ENCODE assay signal across 10 cellular contexts in genomic region chr16:30903002-30903401, GRCh38. TPM values are rescaled to one million over a fixed set of nuclear protein-coding genes. Genes with fewer than 3 reads are reported as not detected.
DNase-seq lines count a peak whose midpoint lies in the region; ATAC-seq, FAIRE-seq and TF ChIP-seq lines count a peak whose summit lies in the region.
"Had no signal": no experiment of that assay in that cellular context is flagged by ENCODE, and none has a peak within 500 bp of the region (broad histone marks: within the 10 kb centered on the region; RNA-seq: fewer than 3 reads in every experiment).

No MANE protein-coding gene starts in this region.

- no peak for FAIRE-seq in endothelial cell of umbilical vein (lab: Jason Lieb, UNC)
- FAIRE-seq: islet of Langerhans had no signal

- ATAC-seq in GM23338 (no peak), HG02763 (IDR thresholded peaks at IDR 0.05; ENCODE audit: unreplicated experiment) (no peak), HG03378 (IDR thresholded peaks at IDR 0.05; ENCODE audit: unreplicated experiment) (no peak)

- H3K9ac ChIP-seq in SU-DHL-6 (ENCODE audit: low read length) (no peak overlapping the region), endothelial cell of umbilical vein (replicated peaks; ENCODE audit: extremely low read depth, insufficient read depth, low read length) (no peak overlapping the region), skeletal muscle satellite cell (ENCODE audit: low read depth, low read length) (no peak overlapping the region)

- no peak overlapping the region for H3K27ac Mint-ChIP-seq in GM23338

- CTCF ChIA-PET in endothelial cell of umbilical vein (lab: Charles Lee): interaction anchor here (1.4 to 3.5 kb wide), 8 partner anchors 12 to 98 kb away, joined by 4 to 128 read pairs (median 8); no protein-coding TSS in a partner anchor

- no peaks in the 10 kb centered on the region for H3K36me3 Mint-ChIP-seq in GM23338 (ENCODE audit: low read depth)

- H3K4me1 Mint-ChIP-seq in GM23338: peaks cover 9% of the 10 kb centered on the region

- no peak for TF ChIP-seq POLR2A in endothelial cell of umbilical vein (IDR thresholded peaks at IDR 0.05; ENCODE audit: low read depth, low read length)

- no peaks in the 10 kb centered on the region; the same call in 2 of the 3 replicates for H3K9me3 Mint-ChIP-seq in GM23338

- peak overlapping the region; percentile 82 for H3K4me3 Mint-ChIP-seq in GM23338

- H3F3A ChIP-seq in GM23338 (replicated peaks; ENCODE audit: low read depth) (peaks cover 9% of the 10 kb centered on the region; the same call in 1 of the 2 replicates), SU-DHL-6 (ENCODE audit: insufficient read depth) (peaks cover 7% of the 10 kb centered on the region; the same call in 1 of the 2 replicates)

- H4K20me1 ChIP-seq in GM23338 (replicated peaks; ENCODE audit: insufficient read depth): no peaks in the 10 kb centered on the region
- H4K20me1 ChIP-seq in SU-DHL-6 (ENCODE audit: low read depth, low read length): no peaks in the 10 kb centered on the region
- no peaks in the 10 kb centered on the region for H4K20me1 ChIP-seq in endothelial cell of umbilical vein (replicated peaks; ENCODE audit: control insufficient read depth, extremely low read depth, insufficient read depth, low read length)

- H3K9me3 ChIP-seq in SU-DHL-6 (ENCODE audit: insufficient read depth, low read length) (no peaks in the 10 kb centered on the region), endothelial cell of umbilical vein (replicated peaks; ENCODE audit: control insufficient read depth, insufficient read depth, low read length) (no peaks in the 10 kb centered on the region), skeletal muscle satellite cell (replicated peaks; ENCODE audit: low read length) (no peaks in the 10 kb centered on the region)

- no TSS peak for BruUV-seq in endothelial cell of umbilical vein (replicated peaks; lab: Mats Ljungman, UMichigan)

- no peaks in the 10 kb centered on the region for H3K9me1 ChIP-seq in endothelial cell of umbilical vein (replicated peaks; ENCODE audit: control insufficient read depth, extremely low read depth, insufficient read depth, low read length)

- H2AFZ ChIP-seq in GM23338 (peak overlapping the region; percentile 99; the same call in 1 of the 2 replicates), SU-DHL-6 (ENCODE audit: low read depth, low read length, severe bottlenecking) (peak overlapping the region; percentile 92), endothelial cell of umbilical vein (ENCODE audit: low read depth, low read length) (no peak overlapping the region)

- peak overlapping the region; percentile 68; the same call in 1 of the 2 replicates for H3K4me3 ChIP-seq in GM23338
- no peak overlapping the region for H3K4me3 ChIP-seq in SU-DHL-6 (ENCODE audit: insufficient read depth, low read length, poor library complexity, severe bottlenecking)
- no peak overlapping the region for H3K4me3 ChIP-seq in endothelial cell of umbilical vein (replicated peaks in 1 of 3; ENCODE audit: insufficient read depth in 1 of 3, low read depth in 1 of 3, low read length in 3 of 3)
- H3K4me3 ChIP-seq in skeletal muscle satellite cell (ENCODE audit: low read length): no peak overlapping the region

- no peak for TF ChIP-seq CTCF in GM23338 (conservative IDR thresholded peaks at IDR 0.05; ENCODE audit: low read depth in 2 of 2)
- TF ChIP-seq CTCF in SU-DHL-6 (IDR thresholded peaks at IDR 0.05; ENCODE audit: insufficient read depth, low read length, poor library complexity, severe bottlenecking): no peak
- no peak for TF ChIP-seq CTCF in endothelial cell of umbilical vein (IDR thresholded peaks at IDR 0.05; ENCODE audit: extremely low read depth in 1 of 2, insufficient read depth in 1 of 2, low read depth in 1 of 2, low read length in 2 of 2)

- H3K79me2 ChIP-seq in GM23338 (replicated peaks; ENCODE audit: insufficient read depth) (no peaks in the 10 kb centered on the region), SU-DHL-6 (ENCODE audit: insufficient read depth, low read length) (no peaks in the 10 kb centered on the region), endothelial cell of umbilical vein (ENCODE audit: control insufficient read depth, insufficient read depth, low read length) (no peaks in the 10 kb centered on the region)

- dilution Hi-C loops in endothelial cell of umbilical vein (cut with MboI; ENCODE audit: extremely low pct_ligation_motif_present, low sequenced_read_pairs): no loop called here

- POLR2A ChIA-PET in endothelial cell of umbilical vein (lab: Charles Lee): no interaction called here

- H3K4me1 ChIP-seq in GM23338 (ENCODE audit: insufficient read depth) (peaks cover 6% of the 10 kb centered on the region), endothelial cell of umbilical vein (ENCODE audit: control insufficient read depth, extremely low read depth, insufficient read depth, low read length) (peaks cover 24% of the 10 kb centered on the region), skeletal muscle satellite cell (ENCODE audit: control insufficient read depth, insufficient read depth, low read length) (peaks cover 15% of the 10 kb centered on the region)

- H3K9me2 ChIP-seq in GM23338 (ENCODE audit: insufficient read depth): peaks cover 7% of the 10 kb centered on the region; the same call in 1 of the 2 replicates
- no peaks in the 10 kb centered on the region for H3K9me2 ChIP-seq in SU-DHL-6 (replicated peaks; ENCODE audit: insufficient read depth, low read length)

- DNase-seq in GM23338 (ENCODE audit: low spot score) (no peak), endothelial cell of umbilical vein (ENCODE audit: low read depth, low spot score) (no peak), NCI-H1048 (lab: John Stamatoyannopoulos, UW) (no peak), SK-N-DZ (ENCODE audit: low spot score) (no peak)

- H3K27ac ChIP-seq in GM23338 (ENCODE audit: low read depth) (no peak overlapping the region), SU-DHL-6 (ENCODE audit: low read depth, low read length) (no peak overlapping the region), endothelial cell of umbilical vein (ENCODE audit: insufficient read depth, low read depth, low read length) (peak overlapping the region; percentile 83)

- H3K36me3 ChIP-seq in GM23338 (ENCODE audit: insufficient read depth) (no peaks in the 10 kb centered on the region), SU-DHL-6 (ENCODE audit: low read length) (no peaks in the 10 kb centered on the region), endothelial cell of umbilical vein (ENCODE audit: control insufficient read depth in 2 of 2, extremely low read depth in 1 of 2, insufficient read depth in 2 of 2, low read length in 2 of 2) (no peaks in the 10 kb centered on the region), skeletal muscle satellite cell (ENCODE audit: insufficient read depth, low read length) (no peaks in the 10 kb centered on the region)

- H3K27me3 ChIP-seq in GM23338 (ENCODE audit: insufficient read depth) (peaks cover 18% of the 10 kb centered on the region), SU-DHL-6 (ENCODE audit: low read length) (no peaks in the 10 kb centered on the region), endothelial cell of umbilical vein (ENCODE audit: control insufficient read depth in 2 of 2, insufficient read depth in 2 of 2, low read length in 2 of 2) (no peaks in the 10 kb centered on the region), skeletal muscle satellite cell (ENCODE audit: control insufficient read depth, insufficient read depth, low read length) (no peaks in the 10 kb centered on the region)

- peaks cover 10% of the 10 kb centered on the region for H3K27me3 Mint-ChIP-seq in GM23338 (ENCODE audit: insufficient read depth, low read depth, poor library complexity)

- H3K4me2 ChIP-seq in GM23338 (peak overlapping the region; percentile 80), SU-DHL-6 (ENCODE audit: low read depth, low read length, poor library complexity, severe bottlenecking) (peak overlapping the region; percentile 69), endothelial cell of umbilical vein (ENCODE audit: insufficient read depth, low read length) (no peak overlapping the region), skeletal muscle satellite cell (ENCODE audit: low read length) (peak overlapping the region; percentile 72)

- intact Hi-C loops in endothelial cell of umbilical vein (cut with micrococcal nuclease): loop anchor here (1.0 kb wide), 2 partner anchors 19 to 28 kb away; no protein-coding TSS in a partner anchor

RNA-seq across cellular contexts. Expression of gene CTF1, which starts 6.6 kb away (rescaled TPM):
- total RNA-seq in GM23338 (2014; rRNA removed; shearing (Covaris generic)): 0.52 and 0.54 TPM in 2 replicates
- 0.24 and 0.43 TPM in 2 replicates for polyA plus RNA-seq in GM23338 (2016; fragmentation: Nextera tagmentation; extraction: Ambion mirVana)
- 1.4 and 1.5 TPM in 2 replicates for total RNA-seq in endothelial cell of umbilical vein
- polyA plus RNA-seq in endothelial cell of umbilical vein: 4.3 and 4.7 TPM in 2 replicates
- polyA plus RNA-seq in endothelial cell of umbilical vein (2011; cell fraction: cytosol; rRNA removed): 1.7 and 2.5 TPM in 2 replicates
- polyA plus RNA-seq in endothelial cell of umbilical vein (2011; cell fraction: nucleus; rRNA removed): 0.66 and 1.2 TPM in 2 replicates
- 0.43 and 0.98 TPM in 2 replicates for polyA plus RNA-seq in endothelial cell of umbilical vein (2012)
- 2.1 and 3.7 TPM in 2 replicates for polyA minus RNA-seq in endothelial cell of umbilical vein
- polyA minus RNA-seq in endothelial cell of umbilical vein (2011; cell fraction: cytosol; rRNA and poly(A)+ RNA removed): not detected
- polyA minus RNA-seq in endothelial cell of umbilical vein (2011; cell fraction: nucleus; rRNA and poly(A)+ RNA removed): 0.53 and 1.1 TPM in 2 replicates
- total RNA-seq in skeletal muscle satellite cell (2012; rRNA removed): 0.87 and 1.3 TPM in 2 replicates
- 0.10 and 0.60 TPM in 2 replicates for polyA plus RNA-seq in SK-N-DZ (2014; cell fraction: cytosol; rRNA removed)
- 0.13 TPM in 1 of 2 replicates, not detected in the other for polyA plus RNA-seq in SK-N-DZ (2014; cell fraction: nucleus; rRNA removed)
- total RNA-seq: HT1080 had no signal

RNA-seq across cellular contexts. Expression of gene BCL7C, which starts 9.1 kb away (rescaled TPM):
- 17.5 and 20.4 TPM in 2 replicates for total RNA-seq in GM23338 (2014; rRNA removed; shearing (Covaris generic))
- polyA plus RNA-seq in GM23338 (2016; fragmentation: Nextera tagmentation; extraction: Ambion mirVana) (21.8 and 22.1 TPM in 2 replicates), endothelial cell of umbilical vein (30.2 and 33.7 TPM in 2 replicates)
- 38.3 and 39.5 TPM in 2 replicates for total RNA-seq in endothelial cell of umbilical vein
- 27.0 and 36.1 TPM in 2 replicates for polyA plus RNA-seq in endothelial cell of umbilical vein (2011; cell fraction: cytosol; rRNA removed)
- 11.3 and 11.4 TPM in 2 replicates for polyA plus RNA-seq in endothelial cell of umbilical vein (2011; cell fraction: nucleus; rRNA removed)
- polyA plus RNA-seq in endothelial cell of umbilical vein (2012): 23.6 and 29.3 TPM in 2 replicates
- 5.5 and 7.4 TPM in 2 replicates for polyA minus RNA-seq in endothelial cell of umbilical vein
- polyA minus RNA-seq in endothelial cell of umbilical vein (2011; cell fraction: cytosol; rRNA and poly(A)+ RNA removed): 5.9 TPM
- polyA minus RNA-seq in endothelial cell of umbilical vein (2011; cell fraction: nucleus; rRNA and poly(A)+ RNA removed): 3.4 and 5.7 TPM in 2 replicates
- 40.3 and 42.8 TPM in 2 replicates for total RNA-seq in skeletal muscle satellite cell (2012; rRNA removed)
- polyA plus RNA-seq in SK-N-DZ (2014; cell fraction: cytosol; rRNA removed): 21.8 and 27.0 TPM in 2 replicates
- polyA plus RNA-seq in SK-N-DZ (2014; cell fraction: nucleus; rRNA removed): 14.7 and 24.2 TPM in 2 replicates

RNA-seq across cellular contexts. Expression of gene FBXL19, which starts 20.4 kb away (rescaled TPM):
- total RNA-seq in GM23338 (2014; rRNA removed; shearing (Covaris generic)): 63.5 and 71.5 TPM in 2 replicates
- polyA plus RNA-seq in GM23338 (2016; fragmentation: Nextera tagmentation; extraction: Ambion mirVana) (12.5 and 16.4 TPM in 2 replicates), endothelial cell of umbilical vein (22.1 and 29.5 TPM in 2 replicates)
- total RNA-seq in endothelial cell of umbilical vein: 37.3 and 38.0 TPM in 2 replicates
- 13.4 and 18.6 TPM in 2 replicates for polyA plus RNA-seq in endothelial cell of umbilical vein (2011; cell fraction: cytosol; rRNA removed)
- 31.4 and 32.2 TPM in 2 replicates for polyA plus RNA-seq in endothelial cell of umbilical vein (2011; cell fraction: nucleus; rRNA removed)
- 17.7 and 23.7 TPM in 2 replicates for polyA plus RNA-seq in endothelial cell of umbilical vein (2012)
- 11.8 and 14.3 TPM in 2 replicates for polyA minus RNA-seq in endothelial cell of umbilical vein
- polyA minus RNA-seq in endothelial cell of umbilical vein (2011; cell fraction: cytosol; rRNA and poly(A)+ RNA removed): 12.2 TPM
- 6.3 and 13.9 TPM in 2 replicates for polyA minus RNA-seq in endothelial cell of umbilical vein (2011; cell fraction: nucleus; rRNA and poly(A)+ RNA removed)
- total RNA-seq in skeletal muscle satellite cell (2012; rRNA removed): 21.8 and 23.6 TPM in 2 replicates
- polyA plus RNA-seq in SK-N-DZ (2014; cell fraction: cytosol; rRNA removed): 29.6 and 48.9 TPM in 2 replicates
- polyA plus RNA-seq in SK-N-DZ (2014; cell fraction: nucleus; rRNA removed): 36.6 and 41.0 TPM in 2 replicates

RNA-seq across cellular contexts. Expression of gene ORAI3, which starts 45.9 kb away (rescaled TPM):
- total RNA-seq in GM23338 (2014; rRNA removed; shearing (Covaris generic)): 14.9 and 15.9 TPM in 2 replicates
- polyA plus RNA-seq in GM23338 (2016; fragmentation: Nextera tagmentation; extraction: Ambion mirVana) (6.9 and 9.8 TPM in 2 replicates), endothelial cell of umbilical vein (25.4 and 33.9 TPM in 2 replicates)
- 17.0 and 17.6 TPM in 2 replicates for total RNA-seq in endothelial cell of umbilical vein
- polyA plus RNA-seq in endothelial cell of umbilical vein (2011; cell fraction: cytosol; rRNA removed): 15.8 and 17.9 TPM in 2 replicates
- polyA plus RNA-seq in endothelial cell of umbilical vein (2011; cell fraction: nucleus; rRNA removed): 9.4 and 10.3 TPM in 2 replicates
- 6.0 and 7.1 TPM in 2 replicates for polyA plus RNA-seq in endothelial cell of umbilical vein (2012)
- 18.3 and 23.1 TPM in 2 replicates for polyA minus RNA-seq in endothelial cell of umbilical vein
- polyA minus RNA-seq in endothelial cell of umbilical vein (2011; cell fraction: cytosol; rRNA and poly(A)+ RNA removed): 6.0 TPM
- 6.1 and 6.9 TPM in 2 replicates for polyA minus RNA-seq in endothelial cell of umbilical vein (2011; cell fraction: nucleus; rRNA and poly(A)+ RNA removed)
- total RNA-seq in skeletal muscle satellite cell (2012; rRNA removed): 21.4 and 28.1 TPM in 2 replicates
- polyA plus RNA-seq in SK-N-DZ (2014; cell fraction: cytosol; rRNA removed): 5.0 and 6.2 TPM in 2 replicates
- 1.1 and 7.3 TPM in 2 replicates for polyA plus RNA-seq in SK-N-DZ (2014; cell fraction: nucleus; rRNA removed)

RNA-seq across cellular contexts. Expression of gene SETD1A, which starts 54.6 kb away (rescaled TPM):
- total RNA-seq in GM23338 (2014; rRNA removed; shearing (Covaris generic)): 14.5 and 21.9 TPM in 2 replicates
- polyA plus RNA-seq in GM23338 (2016; fragmentation: Nextera tagmentation; extraction: Ambion mirVana) (10.8 and 10.9 TPM in 2 replicates), endothelial cell of umbilical vein (3.4 and 3.5 TPM in 2 replicates)
- 21.3 and 25.6 TPM in 2 replicates for total RNA-seq in endothelial cell of umbilical vein
- polyA plus RNA-seq in endothelial cell of umbilical vein (2011; cell fraction: cytosol; rRNA removed): 4.5 and 4.9 TPM in 2 replicates
- 14.1 and 16.1 TPM in 2 replicates for polyA plus RNA-seq in endothelial cell of umbilical vein (2011; cell fraction: nucleus; rRNA removed)
- polyA plus RNA-seq in endothelial cell of umbilical vein (2012): 12.3 and 20.5 TPM in 2 replicates
- 4.2 and 8.2 TPM in 2 replicates for polyA minus RNA-seq in endothelial cell of umbilical vein
- polyA minus RNA-seq in endothelial cell of umbilical vein (2011; cell fraction: cytosol; rRNA and poly(A)+ RNA removed): 7.9 TPM
- polyA minus RNA-seq in endothelial cell of umbilical vein (2011; cell fraction: nucleus; rRNA and poly(A)+ RNA removed): 7.6 and 11.5 TPM in 2 replicates
- 2.0 and 3.1 TPM in 2 replicates for total RNA-seq in skeletal muscle satellite cell (2012; rRNA removed)
- polyA plus RNA-seq in SK-N-DZ (2014; cell fraction: cytosol; rRNA removed): 4.9 and 5.6 TPM in 2 replicates
- 6.9 and 10.6 TPM in 2 replicates for polyA plus RNA-seq in SK-N-DZ (2014; cell fraction: nucleus; rRNA removed)
